Comparison of ENCODE assay signal across 9 cellular contexts in the genomic region with DNA sequence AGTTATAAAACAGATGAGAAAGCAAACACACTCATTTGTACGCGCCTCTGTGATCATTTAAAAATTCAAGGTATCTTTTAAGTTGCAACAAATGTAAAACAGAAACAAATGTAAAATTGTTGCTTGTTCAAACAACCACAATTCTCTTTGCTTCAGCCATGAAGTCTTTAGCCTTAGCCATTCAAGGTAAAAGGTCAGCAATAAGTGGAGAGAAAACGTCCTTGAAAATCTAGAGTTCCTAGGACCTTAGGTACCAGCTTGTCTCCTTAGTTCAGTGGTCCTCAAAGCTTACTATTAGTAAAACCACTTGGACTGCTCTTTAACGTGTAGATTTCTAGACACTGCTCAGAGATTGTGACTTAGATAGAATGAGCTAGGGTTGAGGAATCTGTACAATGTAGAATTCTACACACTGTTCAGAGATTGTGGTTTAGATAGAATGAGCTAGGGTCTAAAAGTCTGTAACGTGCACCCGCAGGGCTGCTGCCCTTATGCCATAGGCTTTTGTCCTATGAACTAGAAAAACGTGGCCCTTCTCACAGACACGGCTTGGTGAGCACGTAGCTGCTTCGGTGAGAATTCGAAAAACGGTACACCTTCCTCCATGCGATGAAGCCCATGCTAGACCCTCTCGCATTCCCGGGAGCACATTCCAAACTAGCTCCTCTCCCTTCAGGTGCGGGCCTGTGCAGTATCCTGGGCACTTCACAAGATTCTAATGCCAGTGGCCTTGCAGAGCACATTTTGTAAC. TPM values are rescaled to one million over a fixed set of nuclear protein-coding genes. Genes with fewer than 3 reads are reported as not detected.
A peak's percentile ranks its signal among the peaks of the same experiment; 100 is the strongest.
DNase-seq lines count a peak whose midpoint lies in the region; ATAC-seq and TF ChIP-seq lines count a peak whose summit lies in the region.
"Had no signal": no experiment of that assay in that cellular context is flagged by ENCODE, and none has a peak within 500 bp of the region (broad histone marks: within the 10 kb centered on the region; RNA-seq: fewer than 3 reads in every experiment).

No MANE protein-coding gene starts in this region.

- BruUV-seq in Panc1 (replicated peaks; lab: Mats Ljungman, UMichigan) = TSS peak; percentile 62

- H3K9me3 ChIP-seq in Panc1 (ENCODE audit: control insufficient read depth, insufficient read depth, low read depth, low read length) = no peaks in the 10 kb centered on the region

- DNase-seq in Panc1 (ENCODE audit: low read depth, low spot score) = peak; percentile 63
- peak; percentile 45 for DNase-seq in brain microvascular endothelial cell
- peak; percentile 52 for DNase-seq in stimulated activated CD4-positive, alpha-beta T cell treated with anti-CD3 and anti-CD28 coated beads, Interleukin-15, amount 100 ng/mL, for 24 hours
- DNase-seq in Right ventricle myocardium superior = no peak
- DNase-seq in effector CD8-positive, alpha-beta T cell (lab: John Stamatoyannopoulos, UW) = no peak
- no peak for DNase-seq in NCI-H187 (lab: John Stamatoyannopoulos, UW)

- H3K27ac ChIP-seq in Panc1 (ENCODE audit: low read length) (peak overlapping the region; percentile 99), brain microvascular endothelial cell (no peak overlapping the region)
- H3K27ac ChIP-seq: SK-N-MC had no signal

- no peaks in the 10 kb centered on the region; the same call in 1 of the 2 replicates for H3K36me3 ChIP-seq in Panc1 (ENCODE audit: control insufficient read depth, insufficient read depth, low read length)
- H3K36me3 ChIP-seq in brain microvascular endothelial cell (replicated peaks) = no peaks in the 10 kb centered on the region

- peaks cover 43% of the 10 kb centered on the region for H3K4me1 ChIP-seq in Panc1 (ENCODE audit: control insufficient read depth, insufficient read depth, low read length)

- intact Hi-C loops in Panc1 (cut with micrococcal nuclease; ENCODE audit: unreplicated experiment) (loop anchor here (1.0 kb wide), 1 partner anchor 144 kb away; no protein-coding TSS in a partner anchor), Right ventricle myocardium superior (cut with DNase I) (no loop called here)

- H3K4me3 ChIP-seq in Panc1 (ENCODE audit: low read depth in 2 of 2, low read length in 2 of 2) (peak overlapping the region; percentile 67 to 74), brain microvascular endothelial cell (ENCODE audit: low read depth, low read length) (no peak overlapping the region)
- H3K4me3 ChIP-seq: SK-N-MC had no signal

- ATAC-seq in Panc1 (peak; percentile 48), GM19023 (IDR thresholded peaks at IDR 0.05; ENCODE audit: unreplicated experiment) (no peak), Right ventricle myocardium superior (ENCODE audit: poor library complexity) (no peak)

- TF ChIP-seq CTCF in Panc1 (IDR thresholded peaks at IDR 0.05) (no peak), brain microvascular endothelial cell (IDR thresholded peaks at IDR 0.05; ENCODE audit: low read depth, low read length, missing control alignments) (no peak)

- in situ Hi-C loops in Panc1 (cut with HindIII; ENCODE audit: low pct_unique_long_range_greater_than_20kb, low sequenced_read_pairs) = no loop called here
- in situ Hi-C loops in brain microvascular endothelial cell (cut with HindIII; ENCODE audit: low pct_ligation_motif_present, low sequenced_read_pairs) = no loop called here

- POLR2A ChIA-PET in Panc1 (lab: Charles Lee) = interaction anchor here (0.5 to 1.0 kb wide), 2 partner anchors 93 to 144 kb away, joined by 9 to 14 read pairs; no protein-coding TSS in a partner anchor

- CTCF ChIA-PET in Panc1 (lab: Charles Lee) = interaction anchor here (0.5 kb wide), 1 partner anchor 296 kb away, joined by 5 read pairs; no protein-coding TSS in a partner anchor

- TF ChIP-seq POLR2A in GM18526 (IDR thresholded peaks at IDR 0.05; ENCODE audit: extremely low read depth, insufficient read length) = peak; percentile 55

- H3K27me3 ChIP-seq in Panc1 (ENCODE audit: control insufficient read depth, insufficient read depth, low read length) (no peaks in the 10 kb centered on the region), brain microvascular endothelial cell (replicated peaks) (no peaks in the 10 kb centered on the region)

RNA-seq across cellular contexts. Expression of a gene that starts 1.7 kb away (rescaled TPM):
- total RNA-seq in Panc1 (2021; ENCODE audit: unreplicated experiment) (154 TPM), Right ventricle myocardium superior (0.75 TPM)
- polyA plus RNA-seq in Panc1 (2012; ENCODE audit: insufficient read length) = 87.6 TPM

Comparison
In these comparisons a context has a peak if more than half of its experiments do, and no peak if none do; other contexts are left out.
1. DNase-seq: peak in Panc1 (single experiment), brain microvascular endothelial cell (single experiment) and stimulated activated CD4-positive, alpha-beta T cell treated with anti-CD3 and anti-CD28 coated beads, Interleukin-15, amount 100 ng/mL, for 24 hours (single experiment); none in Right ventricle myocardium superior (single experiment), effector CD8-positive, alpha-beta T cell (single experiment) and NCI-H187 (0 of 2).
2. RNA of a gene that starts 1.7 kb away (total RNA-seq): 154 TPM in Panc1 (single experiment); 0.75 TPM in Right ventricle myocardium superior (single experiment); every median in the first group is over 10 times any median in the second.